Comparison of ENCODE assay signal across 2 cellular contexts in genomic region chr2:120774557-120775160, GRCh38.
TF ChIP-seq lines count a peak whose summit lies in the region.

No MANE protein-coding gene starts in this region.

TF ChIP-seq in H1, 55 proteins besides CTCF, POLR2A, EP300 and RAD21:
- TF ChIP-seq CREB1 (IDR thresholded peaks at IDR 0.05) (no peak), KDM1A (IDR thresholded peaks at IDR 0.05; ENCODE audit: borderline replicate concordance, low read length) (peak; percentile 27; the same call in 1 of the 2 replicates)

TF ChIP-seq in HepG2, 621 proteins besides CTCF, POLR2A, EP300 and RAD21:
- TF ChIP-seq ZNF431 (CRISPR knock-in tag; IDR thresholded peaks at IDR 0.05; ENCODE audit: borderline replicate concordance, low read depth) (no peak), ZNF383 (CRISPR knock-in tag; IDR thresholded peaks at IDR 0.05; ENCODE audit: borderline replicate concordance) (no peak), ZNF180 (CRISPR knock-in tag; IDR thresholded peaks at IDR 0.05; ENCODE audit: borderline replicate concordance, low read depth) (peak; percentile 54; the same call in 1 of the 2 replicates)
- TF ChIP-seq, protein P1, sequence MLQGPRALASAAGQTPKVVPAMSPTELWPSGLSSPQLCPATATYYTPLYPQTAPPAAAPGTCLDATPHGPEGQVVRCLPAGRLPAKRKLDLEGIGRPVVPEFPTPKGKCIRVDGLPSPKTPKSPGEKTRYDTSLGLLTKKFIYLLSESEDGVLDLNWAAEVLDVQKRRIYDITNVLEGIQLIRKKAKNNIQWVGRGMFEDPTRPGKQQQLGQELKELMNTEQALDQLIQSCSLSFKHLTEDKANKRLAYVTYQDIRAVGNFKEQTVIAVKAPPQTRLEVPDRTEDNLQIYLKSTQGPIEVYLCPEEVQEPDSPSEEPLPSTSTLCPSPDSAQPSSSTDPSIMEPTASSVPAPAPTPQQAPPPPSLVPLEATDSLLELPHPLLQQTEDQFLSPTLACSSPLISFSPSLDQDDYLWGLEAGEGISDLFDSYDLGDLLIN (CRISPR knock-in tag; IDR thresholded peaks at IDR 0.05; ENCODE audit: borderline replicate concordance), result no peak
TF ChIP-seq in HepG2: peak in this region for 1.
